ENCODE assay signal across 14 cellular contexts in the genomic region with DNA sequence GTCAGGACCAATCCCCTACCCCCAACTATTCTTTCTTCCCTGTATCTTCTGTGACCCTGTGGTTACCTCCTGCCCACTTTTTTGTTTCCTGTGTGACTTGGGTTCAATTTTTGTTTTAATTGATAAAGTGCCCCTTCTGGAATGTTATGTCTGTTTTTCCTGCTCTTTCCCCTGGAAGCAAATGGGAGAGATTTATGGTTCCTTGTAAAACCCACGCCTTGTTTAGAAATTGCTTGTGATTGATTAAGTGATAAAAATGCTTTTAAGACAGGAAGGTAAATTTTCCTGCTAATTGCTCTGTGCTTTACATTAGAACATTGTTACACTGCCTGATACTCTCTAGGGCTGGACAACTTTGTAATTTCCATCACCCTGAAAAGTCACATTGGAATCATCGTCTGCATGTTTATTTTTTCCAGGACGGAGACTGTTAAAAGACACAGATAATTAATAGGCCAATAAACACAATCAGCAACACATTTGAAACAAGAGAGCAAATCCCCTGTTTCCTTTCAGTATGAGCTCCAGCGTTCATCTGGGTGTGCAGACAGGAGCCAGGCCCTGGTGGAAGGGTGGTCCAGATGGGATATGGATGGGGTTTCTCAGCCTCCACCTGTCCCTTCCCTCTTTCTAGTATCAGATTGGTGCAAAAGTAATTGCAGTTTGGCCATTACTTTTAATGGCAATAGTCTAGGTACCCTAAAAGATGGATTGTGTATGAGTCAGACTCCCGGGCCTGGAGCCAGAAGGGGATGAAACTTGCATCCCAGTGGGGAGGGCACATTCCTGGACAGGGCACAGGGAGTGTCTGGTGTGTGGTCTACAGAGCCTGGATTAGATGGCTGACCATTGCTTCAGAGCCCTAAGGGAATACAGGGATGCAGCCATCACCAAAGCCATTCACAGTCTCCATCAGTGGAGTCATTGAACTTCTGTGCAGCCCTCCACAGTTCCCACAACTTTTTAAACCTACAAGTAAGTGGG. TPM values are rescaled to one million over a fixed set of nuclear protein-coding genes. Genes with fewer than 3 reads are reported as not detected.
DNase-seq lines count a peak whose midpoint lies in the region; ATAC-seq, FAIRE-seq and TF ChIP-seq lines count a peak whose summit lies in the region.
"Had no signal": no experiment of that assay in that cellular context is flagged by ENCODE, and none has a peak within 500 bp of the region (broad histone marks: within the 10 kb centered on the region; RNA-seq: fewer than 3 reads in every experiment).

No MANE protein-coding gene starts in this region.

- no peaks in the 10 kb centered on the region for H3K4me1 Mint-ChIP-seq in H9

- no peak for FAIRE-seq in A549 (lab: Jason Lieb, UNC)

- H3K4me3 Mint-ChIP-seq in H9, result no peak overlapping the region
- H3K4me3 Mint-ChIP-seq: activated T-cell treated with anti-CD3 and anti-CD28 coated beads, Interleukin-2, amount 50 U/mL, for 72 hours had no signal

- H3K56ac ChIP-seq in H9 (ENCODE audit: insufficient read length, low read depth, low read length), result no peak overlapping the region

- H3K36me3 Mint-ChIP-seq in H9 (ENCODE audit: insufficient read depth in 1 of 3, low read depth in 3 of 3), result no peaks in the 10 kb centered on the region

- H2BK20ac ChIP-seq in H9 (ENCODE audit: low read depth, low read length, poor library complexity, severe bottlenecking), result no peak overlapping the region

- no peak overlapping the region for H2BK12ac ChIP-seq in H9 (ENCODE audit: insufficient read length, low read depth, low read length)

- H3K4me1 ChIP-seq in A549, result no peaks in the 10 kb centered on the region
- no peaks in the 10 kb centered on the region for H3K4me1 ChIP-seq in H9 (ENCODE audit: insufficient read depth, low read length)
- peaks cover 0 to 13% (median 10%) of the 10 kb centered on the region in 4 donors for H3K4me1 ChIP-seq in esophagus muscularis mucosa

- 3% methylated on average over 5 of the region's 5 CpGs for WGBS in A549 (ENCODE audit: missing lambda C conversion rate)
- no CpG with 5 or more reads among the region's 5 CpGs for WGBS in H9 (ENCODE audit: extremely low coverage, insufficient read length, low lambda C conversion rate)
- WGBS in esophagus muscularis mucosa, result 29% methylated on average over 5 of the region's 5 CpGs

- H3K27me3 ChIP-seq in H9 (ENCODE audit: insufficient read depth, low read length) (no peaks in the 10 kb centered on the region), brain microvascular endothelial cell (replicated peaks) (no peaks in the 10 kb centered on the region), esophagus muscularis mucosa (no peaks in the 10 kb centered on the region)
- H3K27me3 ChIP-seq: ovary had no signal

- intact Hi-C loops in esophagus muscularis mucosa (cut with DNase I), result no loop called here

- TF ChIP-seq POLR2A in A549 (IDR thresholded peaks at IDR 0.05; ENCODE audit: low read length), result no peak
- TF ChIP-seq POLR2A in esophagus muscularis mucosa (IDR thresholded peaks at IDR 0.05; ENCODE audit: low read depth), result no peak

- H4K91ac ChIP-seq in H9 (ENCODE audit: insufficient read length, low read depth, low read length), result no peak overlapping the region

- H2BK15ac ChIP-seq in H9 (ENCODE audit: low read depth, low read length), result no peak overlapping the region

- POLR2A ChIA-PET in A549 (lab: Yijun Ruan, JAX), result no interaction called here

- TF ChIP-seq EP300 in A549 (IDR thresholded peaks at IDR 0.05) (no peak), esophagus muscularis mucosa (IDR thresholded peaks at IDR 0.05) (no peak)

- no peaks in the 10 kb centered on the region for H4K20me1 ChIP-seq in H9 (ENCODE audit: control insufficient read depth, insufficient read depth, insufficient read length)

- H3K27ac Mint-ChIP-seq in H9, result no peak overlapping the region
- H3K27ac Mint-ChIP-seq: activated T-cell treated with anti-CD3 and anti-CD28 coated beads, Interleukin-2, amount 50 U/mL, for 72 hours had no signal

- H3K27ac ChIP-seq in A549 (no peak overlapping the region), H9 (ENCODE audit: insufficient read length, low read depth, low read length) (no peak overlapping the region), brain microvascular endothelial cell (no peak overlapping the region), esophagus muscularis mucosa (replicated peaks in 1 of 4) (no peak overlapping the region)
- H3K27ac ChIP-seq: ovary had no signal

- no peak overlapping the region for H3K9ac ChIP-seq in H9 (ENCODE audit: extremely low read depth, insufficient read length, low read length)

- H3K4ac ChIP-seq in H9 (ENCODE audit: low read depth, low read length), result no peak overlapping the region

- no peaks in the 10 kb centered on the region for H3K23me2 ChIP-seq in H9 (ENCODE audit: insufficient read length, low read depth, low read length, poor library complexity, severe bottlenecking)

- no peak for TF ChIP-seq CTCF in A549 (IDR thresholded peaks at IDR 0.05)
- TF ChIP-seq CTCF in H9 (conservative IDR thresholded peaks at IDR 0.05), result no peak
- TF ChIP-seq CTCF in brain microvascular endothelial cell (IDR thresholded peaks at IDR 0.05; ENCODE audit: low read depth, low read length, missing control alignments), result no peak
- no peak for TF ChIP-seq CTCF in esophagus muscularis mucosa (IDR thresholded peaks at IDR 0.05)

- no peak overlapping the region for H2AFZ ChIP-seq in H9 (ENCODE audit: low read length)

- H3K36me3 ChIP-seq in brain microvascular endothelial cell (replicated peaks) (no peaks in the 10 kb centered on the region), esophagus muscularis mucosa (no peaks in the 10 kb centered on the region)
- H3K36me3 ChIP-seq: ovary had no signal

- H3K4me3 ChIP-seq in A549 (no peak overlapping the region), brain microvascular endothelial cell (ENCODE audit: low read depth, low read length) (no peak overlapping the region), esophagus muscularis mucosa (no peak overlapping the region)
- H3K4me3 ChIP-seq: ovary had no signal

- no peaks in the 10 kb centered on the region; a peak in 1 of 5 replicates for H3K9me3 Mint-ChIP-seq in H9
- H3K9me3 Mint-ChIP-seq: activated T-cell treated with anti-CD3 and anti-CD28 coated beads, Interleukin-2, amount 50 U/mL, for 72 hours had no signal

- CTCF ChIA-PET in A549 (lab: Yijun Ruan, JAX), result no interaction called here

- in situ Hi-C loops in brain microvascular endothelial cell (cut with HindIII; ENCODE audit: low pct_ligation_motif_present, low sequenced_read_pairs), result no loop called here

- no peaks in the 10 kb centered on the region for H3K79me2 ChIP-seq in H9 (ENCODE audit: insufficient read depth, low read length)

- no peaks in the 10 kb centered on the region for H3K9me3 ChIP-seq in A549
- H3K9me3 ChIP-seq in H9 (ENCODE audit: control insufficient read depth, low read depth, low read length), result no peaks in the 10 kb centered on the region
- H3K9me3 ChIP-seq in esophagus muscularis mucosa, result no peaks in the 10 kb centered on the region
- H3K9me3 ChIP-seq: ovary had no signal

- no peak overlapping the region for H3K23ac ChIP-seq in H9 (ENCODE audit: insufficient read length, low read depth, low read length)

- no peak overlapping the region for H3K18ac ChIP-seq in H9 (ENCODE audit: insufficient read length, low read depth, low read length)

- H4K5ac ChIP-seq in H9 (ENCODE audit: insufficient read length, low read depth, low read length), result peak overlapping the region; percentile 41

- no peak for TF ChIP-seq RAD21 in A549 (conservative IDR thresholded peaks at IDR 0.05 in 1 of 2, IDR thresholded peaks at IDR 0.05 in 1 of 2)

- H3T11ph ChIP-seq in H9 (ENCODE audit: low read length), result no peak overlapping the region

- no peak overlapping the region for H4K8ac ChIP-seq in H9 (replicated peaks; ENCODE audit: insufficient read length, low read depth, low read length)

- H3K27me3 Mint-ChIP-seq in H9 (ENCODE audit: low read depth), result peaks cover 1% of the 10 kb centered on the region; the same call in 1 of the 2 replicates

- H3K4me2 ChIP-seq in A549 (no peak overlapping the region), H9 (ENCODE audit: insufficient read depth, insufficient read length, low read length) (no peak overlapping the region)

- no peak overlapping the region for H3K14ac ChIP-seq in H9 (ENCODE audit: insufficient read depth, low read length)

- DNase-seq in A549 (ENCODE audit: low read depth in 1 of 2, low spot score in 1 of 2), result peak in 1 of 2 experiments; percentile 24
- DNase-seq in H9, result no peak
- peak; percentile 79 for DNase-seq in SK-N-DZ (ENCODE audit: low spot score)
- peak; percentile 41 for DNase-seq in kidney tubule cell (ENCODE audit: low spot score)
- DNase-seq in brain microvascular endothelial cell, result no peak
- no peak for DNase-seq in dermis blood vessel endothelial cell
- DNase-seq in esophagus muscularis mucosa (ENCODE audit: extremely low spot score), result no peak
- no peak for DNase-seq in kidney glomerular epithelial cell (lab: John Stamatoyannopoulos, UW)
- DNase-seq: activated T-cell treated with anti-CD3 and anti-CD28 coated beads, Interleukin-2, amount 50 U/mL, for 72 hours; aorta; NCI-H1436; NCI-H524 treated with DMSO at 0.1 percent for 48 hours; ovary; stimulated activated CD4-positive, alpha-beta T cell treated with anti-CD3 and anti-CD28 coated beads, Interleukin-15, amount 100 ng/mL, for 24 hours had no signal

- H2BK5ac ChIP-seq in H9 (ENCODE audit: insufficient read length, low read length), result no peak overlapping the region

- no peak overlapping the region for H2BK120ac ChIP-seq in H9 (ENCODE audit: low read depth, low read length, poor library complexity, severe bottlenecking)

- no peak overlapping the region for H2AK5ac ChIP-seq in H9 (ENCODE audit: insufficient read length, low read length)

- ATAC-seq in A549, result peak; percentile 65 to 77; a peak in 5 of 6 replicates
- ATAC-seq: activated T-cell treated with anti-CD3 and anti-CD28 coated beads, Interleukin-2, amount 50 U/mL, for 72 hours had no signal

- no peaks in the 10 kb centered on the region for H3K79me1 ChIP-seq in H9 (ENCODE audit: insufficient read depth, low read depth, low read length, poor library complexity, severe bottlenecking)

TF ChIP-seq in A549, 52 proteins besides CTCF, POLR2A, EP300 and RAD21 (continues in another document):
- TF ChIP-seq HDAC2 (IDR thresholded peaks at IDR 0.05) (no peak), ZC3H11A (IDR thresholded peaks at IDR 0.05) (no peak), SMC3 (IDR thresholded peaks at IDR 0.05) (no peak), BHLHE40 (IDR thresholded peaks at IDR 0.05; ENCODE audit: low read depth, low read length) (no peak), EHMT2 (IDR thresholded peaks at IDR 0.05; ENCODE audit: low read depth) (no peak), ESRRA (IDR thresholded peaks at IDR 0.05; ENCODE audit: borderline replicate concordance, low read length) (no peak)

RNA-seq across cellular contexts. Expression of gene AGBL1, which starts 58.1 kb away (rescaled TPM):
- polyA plus RNA-seq in A549 (2011; rRNA removed) (not detected in 2 replicates), A549 (2017; fragmentation: RNase III; extraction: RNeasy Plus Mini Kit Qiagen cat#74134 plus additional on column Dnase treatment) (not detected in 3 replicates)
- polyA plus RNA-seq in A549 (2012; cell fraction: cytosol; rRNA removed), result not detected in 2 replicates
- not detected in 2 replicates for polyA plus RNA-seq in A549 (2012; cell fraction: nucleus; rRNA removed)
- not detected in 2 replicates for polyA minus RNA-seq in A549 (2011; rRNA and poly(A)+ RNA removed)
- total RNA-seq in H9 (2021) (not detected in 2 replicates), dermis blood vessel endothelial cell (not detected in 2 replicates), esophagus muscularis mucosa (under 1 TPM in 1 of 4 donors, not detected in 3; 0.06 TPM)
- polyA plus RNA-seq in SK-N-DZ (2014; cell fraction: cytosol; rRNA removed), result 0.12 and 0.14 TPM in 2 replicates
- polyA plus RNA-seq in SK-N-DZ (2014; cell fraction: nucleus; rRNA removed), result 0.02 and 0.25 TPM in 2 replicates
- polyA plus RNA-seq: aorta had no signal

Comparison
In these comparisons a context has a peak if more than half of its experiments do, and no peak if none do; other contexts are left out.
1. DNase-seq: peak in SK-N-DZ (single experiment) and kidney tubule cell (single experiment); none in H9 (single experiment), brain microvascular endothelial cell (single experiment), dermis blood vessel endothelial cell (single experiment), esophagus muscularis mucosa (single experiment) and kidney glomerular epithelial cell (single experiment).